In genomic region chr1:234997201-234998173, GRCh38 we compare ENCODE assay signal across 8 cellular contexts.
DNase-seq lines count a peak whose midpoint lies in the region; ATAC-seq and TF ChIP-seq lines count a peak whose summit lies in the region.

No MANE protein-coding gene starts in this region.

- no peak for ATAC-seq in naive thymus-derived CD8-positive, alpha-beta T cell
- ATAC-seq in GM21717 (IDR thresholded peaks at IDR 0.05; ENCODE audit: unreplicated experiment) = no peak

- H3K36me3 ChIP-seq in Peyer's patch (no peaks in the 10 kb centered on the region), mucosa of stomach (ENCODE audit: control insufficient read depth, insufficient read depth, low read length) (no peaks in the 10 kb centered on the region)

- peak; percentile 48 to 76 for TF ChIP-seq POLR2A in Peyer's patch (IDR thresholded peaks at IDR 0.05)

- H3K27me3 Mint-ChIP-seq in naive thymus-derived CD8-positive, alpha-beta T cell = no peaks in the 10 kb centered on the region

- H3K27ac Mint-ChIP-seq in naive thymus-derived CD8-positive, alpha-beta T cell = no peak overlapping the region

- H3K9me3 Mint-ChIP-seq in naive thymus-derived CD8-positive, alpha-beta T cell = no peaks in the 10 kb centered on the region

- POLR2A ChIA-PET in naive thymus-derived CD8-positive, alpha-beta T cell (lab: Charles Lee) = interaction anchor here (1.2 to 1.9 kb wide), 3 partner anchors 8 to 386 kb away, joined by 3 to 5 read pairs (median 3); no protein-coding TSS in a partner anchor

- no peaks in the 10 kb centered on the region for H3K36me3 Mint-ChIP-seq in naive thymus-derived CD8-positive, alpha-beta T cell

- H3K4me1 ChIP-seq in Peyer's patch = peaks cover 0 to 20% (median 14%) of the 10 kb centered on the region in 4 donors
- H3K4me1 ChIP-seq in mucosa of stomach (ENCODE audit: control insufficient read depth, insufficient read depth, low read length) = peaks cover 29% of the 10 kb centered on the region

- H3K4me3 ChIP-seq in Peyer's patch (no peak overlapping the region), epithelial cell of proximal tubule (ENCODE audit: low read depth, low read length) (peak overlapping the region; percentile 21), mucosa of stomach (ENCODE audit: low read length) (no peak overlapping the region)

- H3K27ac ChIP-seq in Peyer's patch = peak overlapping the region; percentile 48 to 97 (median 84)

- H3K9ac ChIP-seq in mucosa of stomach (ENCODE audit: low read length) = peak overlapping the region; percentile 54

- H3K9me3 ChIP-seq in Peyer's patch = no peaks in the 10 kb centered on the region
- H3K9me3 ChIP-seq in mucosa of stomach (ENCODE audit: control insufficient read depth, low read length) = no peaks in the 10 kb centered on the region

- TF ChIP-seq CTCF in Peyer's patch (IDR thresholded peaks at IDR 0.05) (peak in 2 of 6 experiments; percentile 10 to 12), epithelial cell of proximal tubule (conservative IDR thresholded peaks at IDR 0.05; ENCODE audit: low read depth, low read length) (no peak)

- H3K27me3 ChIP-seq in Peyer's patch (no peaks in the 10 kb centered on the region), mucosa of stomach (ENCODE audit: control insufficient read depth, insufficient read depth, low read length) (no peaks in the 10 kb centered on the region)

- H3K4me3 Mint-ChIP-seq in naive thymus-derived CD8-positive, alpha-beta T cell = no peak overlapping the region

- peaks cover 0 to 10% (median 5%) of the 10 kb centered on the region in 4 donors for H3K4me1 Mint-ChIP-seq in naive thymus-derived CD8-positive, alpha-beta T cell

- DNase-seq in Daoy (ENCODE audit: low read depth) (peak; percentile 100), Peyer's patch (peak; percentile 55 to 98 (median 97)), epithelial cell of proximal tubule (ENCODE audit: low read depth) (peak; percentile 99), NCI-H2171 (lab: John Stamatoyannopoulos, UW) (no peak), NCI-H128 (lab: John Stamatoyannopoulos, UW; ENCODE audit: unreplicated experiment) (no peak)
- no peak for DNase-seq in naive thymus-derived CD8-positive, alpha-beta T cell

Comparison
In these comparisons a context has a peak if more than half of its experiments do, and no peak if none do; other contexts are left out.
1. DNase-seq: peak in Daoy (single experiment), Peyer's patch (3 of 3) and epithelial cell of proximal tubule (single experiment); none in naive thymus-derived CD8-positive, alpha-beta T cell (0 of 10), NCI-H2171 (single experiment) and NCI-H128 (single experiment).